Comparison of ENCODE assay signal across 1 cellular context in the genomic region with DNA sequence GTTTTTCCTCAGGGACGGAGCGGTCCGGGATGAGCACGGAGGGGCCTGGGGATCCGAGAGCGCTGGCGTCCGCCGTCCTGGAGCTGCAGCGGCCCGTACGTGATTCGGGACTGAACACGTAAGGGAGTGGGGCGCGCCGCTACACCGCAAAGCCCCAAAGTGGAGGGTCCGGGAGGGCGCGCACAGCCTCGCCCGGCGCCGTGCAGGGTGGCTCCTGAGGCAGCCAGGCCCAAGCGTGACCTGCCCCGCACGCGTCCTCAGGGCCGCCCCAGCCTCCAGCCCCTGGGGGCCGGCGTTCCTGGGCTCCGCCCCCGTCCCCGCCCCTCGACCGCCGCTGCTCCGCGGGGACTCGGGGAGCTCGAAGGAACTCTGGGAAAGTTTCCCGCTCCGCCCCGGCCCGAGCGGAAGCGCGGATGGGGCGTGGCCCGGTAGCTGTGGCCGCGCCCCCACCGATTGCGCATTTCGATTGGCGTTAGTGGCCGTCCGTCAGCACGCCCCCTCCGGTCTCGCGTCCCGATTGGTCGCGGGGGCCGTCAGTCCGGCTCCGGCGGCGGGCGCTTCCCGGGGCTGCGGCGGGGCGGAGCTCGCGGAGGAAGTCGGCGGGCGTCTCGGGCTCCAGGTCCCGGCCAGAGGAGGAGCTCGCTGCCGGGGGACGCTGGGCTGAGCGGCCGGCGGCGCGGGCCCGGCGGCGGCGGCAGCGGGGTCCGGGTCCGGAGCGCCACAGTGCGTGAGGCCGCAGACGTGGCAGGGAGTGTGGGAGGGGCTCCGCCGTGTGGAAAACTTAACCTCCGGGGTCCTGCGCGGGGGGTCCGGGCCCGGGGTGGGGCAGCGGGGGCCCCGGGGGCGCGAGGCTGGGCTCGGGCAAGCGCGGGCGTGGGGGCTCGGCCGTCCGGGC.
A peak's percentile ranks its signal among the peaks of the same experiment; 100 is the strongest.
TF ChIP-seq lines count a peak whose summit lies in the region.

A gene (minus strand): TSS at position 270 of the 895 bp plus-strand sequence. CDS start 539 bp downstream, outside the sequence.
A gene (plus strand): TSS at position 620 of the 895 bp plus-strand sequence. CDS start 103 bp downstream, at position 723.

TF ChIP-seq in H1, 55 proteins besides CTCF, POLR2A, EP300 and RAD21:
- TF ChIP-seq CEBPB (IDR thresholded peaks at IDR 0.05; ENCODE audit: low read depth, low read length), result no peak
- TF ChIP-seq SIN3A (conservative IDR thresholded peaks at IDR 0.05 in 1 of 2, IDR thresholded peaks at IDR 0.05 in 1 of 2; ENCODE audit: low read depth in 1 of 2, low read length in 2 of 2), result 0 out of 4 replicates have a peak, but pooled peaks of 1 of the 2 experiments have one; percentile 49
- TF ChIP-seq TAF7 (optimal IDR thresholded peaks at IDR 0.05; ENCODE audit: borderline replicate concordance, low read depth, low read length), result peak; percentile 6
- peak; percentile 98 for TF ChIP-seq SP2 (IDR thresholded peaks at IDR 0.05; ENCODE audit: low read length)
- peak; percentile 78 for TF ChIP-seq TAF1 (IDR thresholded peaks at IDR 0.05; ENCODE audit: low read depth, low read length)
- no peak for TF ChIP-seq KDM1A (IDR thresholded peaks at IDR 0.05; ENCODE audit: borderline replicate concordance, low read length)
- peak; percentile 98 for TF ChIP-seq SP4 (IDR thresholded peaks at IDR 0.05; ENCODE audit: low read length)
- no peak for TF ChIP-seq SRF (IDR thresholded peaks at IDR 0.05; ENCODE audit: low read depth, low read length)
- peak; percentile 72 for TF ChIP-seq POLR2AphosphoS5 (IDR thresholded peaks at IDR 0.05; ENCODE audit: low read depth, low read length)
- TF ChIP-seq CHD2 (IDR thresholded peaks at IDR 0.05; ENCODE audit: low read length), result peak; percentile 97
- no peak for TF ChIP-seq CHD1 (IDR thresholded peaks at IDR 0.05; ENCODE audit: low read depth, low read length)
- TF ChIP-seq EGR1 (IDR thresholded peaks at IDR 0.05; ENCODE audit: borderline replicate concordance, low read depth, low read length), result peak; percentile 38; the same call in 1 of the 2 replicates
- no peak for TF ChIP-seq CBX5 (IDR thresholded peaks at IDR 0.05; ENCODE audit: low read depth, low read length)
- peak; percentile 80 for TF ChIP-seq CREB1 (IDR thresholded peaks at IDR 0.05)
- no peak for TF ChIP-seq BCL11A (IDR thresholded peaks at IDR 0.05; ENCODE audit: low read depth in 2 of 2, low read length in 2 of 2)
- TF ChIP-seq POU5F1 (IDR thresholded peaks at IDR 0.05; ENCODE audit: low read depth, low read length), result no peak
- no peak for TF ChIP-seq SUZ12 (IDR thresholded peaks at IDR 0.05; ENCODE audit: low read length)
- peak; percentile 6; the same call in 1 of the 2 replicates for TF ChIP-seq TBP (IDR thresholded peaks at IDR 0.05; ENCODE audit: low read depth, low read length)
- peak; percentile 89 for TF ChIP-seq GABPA (IDR thresholded peaks at IDR 0.05; ENCODE audit: borderline replicate concordance, insufficient read depth, low read length)
- TF ChIP-seq SIX5 (IDR thresholded peaks at IDR 0.05; ENCODE audit: low read depth, low read length), result no peak
- TF ChIP-seq, protein P1, sequence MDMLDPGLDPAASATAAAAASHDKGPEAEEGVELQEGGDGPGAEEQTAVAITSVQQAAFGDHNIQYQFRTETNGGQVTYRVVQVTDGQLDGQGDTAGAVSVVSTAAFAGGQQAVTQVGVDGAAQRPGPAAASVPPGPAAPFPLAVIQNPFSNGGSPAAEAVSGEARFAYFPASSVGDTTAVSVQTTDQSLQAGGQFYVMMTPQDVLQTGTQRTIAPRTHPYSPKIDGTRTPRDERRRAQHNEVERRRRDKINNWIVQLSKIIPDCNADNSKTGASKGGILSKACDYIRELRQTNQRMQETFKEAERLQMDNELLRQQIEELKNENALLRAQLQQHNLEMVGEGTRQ (IDR thresholded peaks at IDR 0.05; ENCODE audit: low read length), result no peak
- TF ChIP-seq SP1 (IDR thresholded peaks at IDR 0.05; ENCODE audit: low read depth, low read length), result peak; percentile 99
- TF ChIP-seq PHF8 (conservative IDR thresholded peaks at IDR 0.05; ENCODE audit: low read depth, low read length), result peak; percentile 70
- TF ChIP-seq MAFK (IDR thresholded peaks at IDR 0.05; ENCODE audit: low read depth, low read length), result no peak
- TF ChIP-seq JUN (IDR thresholded peaks at IDR 0.05; ENCODE audit: low read depth, low read length), result no peak
- TF ChIP-seq, protein P2, sequence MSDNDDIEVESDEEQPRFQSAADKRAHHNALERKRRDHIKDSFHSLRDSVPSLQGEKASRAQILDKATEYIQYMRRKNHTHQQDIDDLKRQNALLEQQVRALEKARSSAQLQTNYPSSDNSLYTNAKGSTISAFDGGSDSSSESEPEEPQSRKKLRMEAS (IDR thresholded peaks at IDR 0.05), result peak; percentile 88
- TF ChIP-seq NRF1 (IDR thresholded peaks at IDR 0.05; ENCODE audit: low read depth, low read length), result no peak
- TF ChIP-seq KDM4A (IDR thresholded peaks at IDR 0.05; ENCODE audit: low read depth, low read length, severe bottlenecking), result peak; percentile 24
- TF ChIP-seq RBBP5 (IDR thresholded peaks at IDR 0.05; ENCODE audit: borderline replicate concordance, low read depth, low read length), result peak; percentile 39; the same call in 1 of the 2 replicates
- TF ChIP-seq, protein P3, sequence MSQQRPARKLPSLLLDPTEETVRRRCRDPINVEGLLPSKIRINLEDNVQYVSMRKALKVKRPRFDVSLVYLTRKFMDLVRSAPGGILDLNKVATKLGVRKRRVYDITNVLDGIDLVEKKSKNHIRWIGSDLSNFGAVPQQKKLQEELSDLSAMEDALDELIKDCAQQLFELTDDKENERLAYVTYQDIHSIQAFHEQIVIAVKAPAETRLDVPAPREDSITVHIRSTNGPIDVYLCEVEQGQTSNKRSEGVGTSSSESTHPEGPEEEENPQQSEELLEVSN (IDR thresholded peaks at IDR 0.05), result peak; percentile 39; the same call in 1 of the 2 replicates
- 0 out of 2 replicates have a peak, but pooled peaks have one; percentile 59 for TF ChIP-seq TCF12 (IDR thresholded peaks at IDR 0.05; ENCODE audit: low read depth, low read length)
